Comparison of ENCODE assay signal across 1 cellular context in genomic region chr10:119206603-119207366, GRCh38.
TF ChIP-seq lines count a peak whose summit lies in the region.

No MANE protein-coding gene starts in this region.

TF ChIP-seq in K562, 482 proteins besides CTCF, POLR2A, EP300 and RAD21 (continues in another document):
- no peak for TF ChIP-seq SRSF9 (IDR thresholded peaks at IDR 0.05; ENCODE audit: borderline replicate concordance, low read depth, low read length)
- TF ChIP-seq PHF8 (IDR thresholded peaks at IDR 0.05; ENCODE audit: borderline replicate concordance, low read length), result peak; percentile 55; the same call in 1 of the 2 replicates
- TF ChIP-seq ETV5 (CRISPR knock-in tag; IDR thresholded peaks at IDR 0.05; ENCODE audit: low read depth), result no peak
- TF ChIP-seq SAP30 (IDR thresholded peaks at IDR 0.05; ENCODE audit: borderline replicate concordance, insufficient read depth, low read depth, low read length, poor library complexity, severe bottlenecking), result peak; percentile 26
- TF ChIP-seq RB1 (IDR thresholded peaks at IDR 0.05; ENCODE audit: low read depth), result peak; percentile 89
- TF ChIP-seq SMC3 (conservative IDR thresholded peaks at IDR 0.05; ENCODE audit: insufficient read depth, low read depth, low read length), result peak; percentile 68
- TF ChIP-seq BCL6 (CRISPR knock-in tag; IDR thresholded peaks at IDR 0.05), result no peak
- no peak for TF ChIP-seq POLR3A (IDR thresholded peaks at IDR 0.05; ENCODE audit: borderline replicate concordance, extremely low read depth, insufficient read depth, insufficient read length)
- TF ChIP-seq ZNF175 (CRISPR knock-in tag; IDR thresholded peaks at IDR 0.05; ENCODE audit: low read depth), result no peak
- TF ChIP-seq HMGXB4 (CRISPR knock-in tag; IDR thresholded peaks at IDR 0.05), result peak; percentile 76; the same call in 1 of the 2 replicates
- peak; percentile 72; the same call in 1 of the 2 replicates for TF ChIP-seq CTBP1 (IDR thresholded peaks at IDR 0.05; ENCODE audit: borderline replicate concordance)
- no peak for TF ChIP-seq NR2C2 (CRISPR knock-in tag; IDR thresholded peaks at IDR 0.05)
- peak; percentile 14; the same call in 1 of the 2 replicates for TF ChIP-seq NR2C2 (tag; IDR thresholded peaks at IDR 0.05)
- TF ChIP-seq ZNF592 (IDR thresholded peaks at IDR 0.05), result peak; percentile 39; the same call in 1 of the 2 replicates
- peak; percentile 62 for TF ChIP-seq FOSL1 (tag; conservative IDR thresholded peaks at IDR 0.05)
- TF ChIP-seq ZSCAN29 (IDR thresholded peaks at IDR 0.05), result peak; percentile 98
- peak in 1 of 2 experiments; percentile 61; a peak in 1 of 4 replicates for TF ChIP-seq FOXA3 (CRISPR knock-in tag; conservative IDR thresholded peaks at IDR 0.05 in 1 of 2, IDR thresholded peaks at IDR 0.05 in 1 of 2)
- TF ChIP-seq SIN3B (IDR thresholded peaks at IDR 0.05; ENCODE audit: low read depth), result 0 out of 2 replicates have a peak, but pooled peaks have one; percentile 44
- TF ChIP-seq GTF2E2 (tag; IDR thresholded peaks at IDR 0.05), result 0 out of 2 replicates have a peak, but pooled peaks have one; percentile 30
- no peak for TF ChIP-seq CC2D1A (IDR thresholded peaks at IDR 0.05)
- peak; percentile 66; the same call in 1 of the 2 replicates for TF ChIP-seq POLR2G (IDR thresholded peaks at IDR 0.05; ENCODE audit: low read depth, low read length)
- TF ChIP-seq ZNF316 (IDR thresholded peaks at IDR 0.05), result no peak
- TF ChIP-seq CTCFL (IDR thresholded peaks at IDR 0.05; ENCODE audit: borderline replicate concordance, insufficient read depth, low read depth, low read length, poor library complexity, severe bottlenecking), result peak; percentile 84
- TF ChIP-seq HNRNPK (IDR thresholded peaks at IDR 0.05; ENCODE audit: low read depth, low read length, poor library complexity, severe bottlenecking), result peak; percentile 11
- 0 out of 2 replicates have a peak, but pooled peaks have one; percentile 17 for TF ChIP-seq NFIC (IDR thresholded peaks at IDR 0.05)
- TF ChIP-seq THAP12 (CRISPR knock-in tag; IDR thresholded peaks at IDR 0.05), result 0 out of 2 replicates have a peak, but pooled peaks have one; percentile 21
- peak; percentile 32 to 76 for TF ChIP-seq E2F6 (IDR thresholded peaks at IDR 0.05; ENCODE audit: borderline replicate concordance in 1 of 2, extremely low read depth in 1 of 2, insufficient read depth in 1 of 2, insufficient read length in 1 of 2, low read depth in 1 of 2, low read length in 1 of 2, poor library complexity in 1 of 2, severe bottlenecking in 1 of 2)
- peak; percentile 21 for TF ChIP-seq GABPA (tag; conservative IDR thresholded peaks at IDR 0.05; ENCODE audit: low read depth)
- TF ChIP-seq RBFOX2 (IDR thresholded peaks at IDR 0.05; ENCODE audit: low read depth, low read length), result peak; percentile 72
- TF ChIP-seq STAG1 (CRISPR knock-in tag; IDR thresholded peaks at IDR 0.05; ENCODE audit: borderline replicate concordance), result 0 out of 2 replicates have a peak, but pooled peaks have one; percentile 32
- no peak for TF ChIP-seq TAF9B (IDR thresholded peaks at IDR 0.05; ENCODE audit: partially characterized antibody)
- TF ChIP-seq ZNF644 (tag; IDR thresholded peaks at IDR 0.05; ENCODE audit: low read depth), result 0 out of 2 replicates have a peak, but pooled peaks have one; percentile 41
- TF ChIP-seq GATAD2B (IDR thresholded peaks at IDR 0.05; ENCODE audit: borderline replicate concordance), result peak; percentile 67; the same call in 1 of the 2 replicates
- TF ChIP-seq RBBP5 (IDR thresholded peaks at IDR 0.05; ENCODE audit: borderline replicate concordance, insufficient read depth, low read length, poor library complexity, severe bottlenecking), result peak; percentile 55
- TF ChIP-seq CHD7 (IDR thresholded peaks at IDR 0.05; ENCODE audit: low read depth, low read length), result no peak
- TF ChIP-seq NONO (IDR thresholded peaks at IDR 0.05; ENCODE audit: low read depth in 2 of 2, low read length in 1 of 2), result peak; percentile 37 to 61; a peak in 2 of 4 replicates
